Comparison of ENCODE assay signal across 30 cellular contexts in the genomic region with DNA sequence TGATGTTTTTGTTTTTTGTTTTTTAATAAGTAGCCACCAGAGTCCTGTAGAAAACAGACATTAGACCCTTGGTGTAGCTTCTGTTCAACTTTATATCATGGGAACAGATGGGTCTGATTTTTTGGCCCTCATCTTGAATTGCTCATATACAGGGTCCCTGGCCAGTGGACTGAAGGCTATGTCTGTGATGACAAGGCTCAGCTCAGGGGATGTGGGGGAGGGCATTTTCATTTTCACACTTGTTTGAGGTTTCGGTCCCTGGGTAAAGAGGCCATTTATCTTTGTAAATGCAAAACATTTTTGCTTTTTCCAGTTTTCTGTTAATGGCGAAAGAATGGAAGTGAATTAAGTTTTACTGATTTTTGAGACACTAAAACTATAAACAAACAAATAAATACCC.
"Had no signal": no experiment of that assay in that cellular context is flagged by ENCODE, and none has a peak within 500 bp of the region (broad histone marks: within the 10 kb centered on the region; RNA-seq: fewer than 3 reads in every experiment).

No MANE protein-coding gene starts in this region.

- H3K27ac ChIP-seq: cardiac muscle cell, colonic mucosa, gastrocnemius medialis, hepatocyte, neural progenitor cell, parathyroid adenoma, thoracic aorta, VCaP had no signal

- H3K27ac Mint-ChIP-seq: activated naive CD8-positive, alpha-beta T cell treated with anti-CD3 and anti-CD28 coated beads for 36 hours; natural killer cell; neural progenitor cell; T-helper 2 cell treated with Interferon-gamma antibody and Interleukin-4, amounts not matched to agents 5 μg/mL and 100 μg/mL, for 36 hours had no signal

- H3K9me3 Mint-ChIP-seq: activated naive CD8-positive, alpha-beta T cell treated with anti-CD3 and anti-CD28 coated beads for 36 hours; brain; neural progenitor cell; T-helper 2 cell treated with Interferon-gamma antibody and Interleukin-4, amounts not matched to agents 5 μg/mL and 100 μg/mL, for 36 hours had no signal

- H3K9ac ChIP-seq: neural progenitor cell, parathyroid adenoma had no signal

- H2AFZ ChIP-seq: hepatocyte, neural progenitor cell, parathyroid adenoma had no signal

- H3K36me3 ChIP-seq: adrenal gland, cardiac muscle cell, colonic mucosa, gastrocnemius medialis, neural progenitor cell, spleen, thoracic aorta had no signal

- H3K4me3 ChIP-seq: adrenal gland, cardiac muscle cell, colonic mucosa, dorsolateral prefrontal cortex, gastrocnemius medialis, hepatocyte, neural progenitor cell, spleen, thoracic aorta had no signal

- DNase-seq: activated CD4-positive, alpha-beta T cell treated with anti-CD3 and anti-CD28 coated beads for 4 hours; activated CD4-positive, alpha-beta T cell treated with anti-CD3 and anti-CD28 coated beads, Interleukin-2, amount 50 U/mL, for 4 hours; activated effector memory CD4-positive, alpha-beta T cell treated with Interleukin-2 at 50 U/mL for 16 hours; activated naive CD4-positive, alpha-beta T cell treated with Interleukin-2 at 50 U/mL for 16 hours; activated naive CD8-positive, alpha-beta T cell treated with anti-CD3 and anti-CD28 coated beads for 36 hours; activated T-cell treated with anti-CD3 and anti-CD28 coated beads for 4 hours; adrenal gland; aorta; cerebellar nuclear complex; colonic mucosa; dorsolateral prefrontal cortex; effector memory CD4-positive, alpha-beta T cell; gastrocnemius medialis; islet precursor cell; natural killer cell; occipital lobe; right cardiac atrium; spleen; stimulated activated CD4-positive, alpha-beta T cell treated with anti-CD3 and anti-CD28 coated beads, Interleukin-4, amount 100 ng/mL, for 1 hour; stimulated activated naive CD8-positive, alpha-beta T cell treated with anti-CD3 and anti-CD28 coated beads, Interleukin-15, Interleukin-2, amounts not matched to agents 100 U/mL and 50 U/mL, for 24 hours; trophoblast cell had no signal

- H3K4me1 Mint-ChIP-seq: activated naive CD8-positive, alpha-beta T cell treated with anti-CD3 and anti-CD28 coated beads for 36 hours; natural killer cell had no signal

- H3K4me3 Mint-ChIP-seq: activated naive CD8-positive, alpha-beta T cell treated with anti-CD3 and anti-CD28 coated beads for 36 hours; brain; natural killer cell; neural progenitor cell; T-helper 2 cell treated with Interferon-gamma antibody and Interleukin-4, amounts not matched to agents 5 μg/mL and 100 μg/mL, for 36 hours had no signal

- H3K79me2 ChIP-seq: hepatocyte, parathyroid adenoma had no signal

- FAIRE-seq: urothelium cell line had no signal

- H3K27me3 ChIP-seq: adrenal gland, cardiac muscle cell, colonic mucosa, dorsolateral prefrontal cortex, gastrocnemius medialis, hepatocyte, neural progenitor cell, spleen had no signal

- H3K4me1 ChIP-seq: colonic mucosa, gastrocnemius medialis, parathyroid adenoma had no signal

- H3K36me3 Mint-ChIP-seq: activated naive CD8-positive, alpha-beta T cell treated with anti-CD3 and anti-CD28 coated beads for 36 hours; brain; natural killer cell; neural progenitor cell had no signal

- H3K9me3 ChIP-seq: adrenal gland, colonic mucosa, gastrocnemius medialis, spleen, thoracic aorta had no signal

- ATAC-seq: gastrocnemius medialis; natural killer cell; right cardiac atrium; stimulated activated naive CD8-positive, alpha-beta T cell treated with anti-CD3 and anti-CD28 coated beads, Interleukin-15, Interleukin-2, amounts not matched to agents 100 U/mL and 50 U/mL, for 24 hours had no signal

- H3K4me2 ChIP-seq: hepatocyte had no signal
